In genomic region chr7:64795176-64795575, GRCh38 we compare ENCODE assay signal across 9 cellular contexts. TPM values are rescaled to one million over a fixed set of nuclear protein-coding genes. Genes with fewer than 3 reads are reported as not detected.
DNase-seq lines count a peak whose midpoint lies in the region; ATAC-seq, FAIRE-seq and TF ChIP-seq lines count a peak whose summit lies in the region.
"Had no signal": no experiment of that assay in that cellular context is flagged by ENCODE, and none has a peak within 500 bp of the region (broad histone marks: within the 10 kb centered on the region; RNA-seq: fewer than 3 reads in every experiment).

No MANE protein-coding gene starts in this region.

- 7% methylated on average over 1 of the region's 1 CpG for WGBS in K562 (ENCODE audit: insufficient coverage, low coverage, missing lambda C conversion rate)
- 0% methylated on average over 1 of the region's 1 CpG for WGBS in mesodermal cell (ENCODE audit: insufficient coverage in 2 of 2), 2 experiments

- peaks cover 29% of the 10 kb centered on the region for H3K36me3 Mint-ChIP-seq in stimulated activated naive CD8-positive, alpha-beta T cell treated with anti-CD3 and anti-CD28 coated beads, Interleukin-15, Interleukin-2, amounts not matched to agents 100 ng/mL and 50 ng/mL, for 24 hours (ENCODE audit: low read depth)

- H3K4me1 Mint-ChIP-seq in stimulated activated naive CD8-positive, alpha-beta T cell treated with anti-CD3 and anti-CD28 coated beads, Interleukin-15, Interleukin-2, amounts not matched to agents 100 ng/mL and 50 ng/mL, for 24 hours (ENCODE audit: low read depth): peaks cover 27% of the 10 kb centered on the region

- in situ Hi-C loops in K562 (cut with MboI): no loop called here

- H2AFZ ChIP-seq in K562 (ENCODE audit: low read depth, low read length): peak overlapping the region; percentile 95; the same call in 1 of the 2 replicates

- H3K9me3 ChIP-seq in K562 (replicated peaks; ENCODE audit: control insufficient read depth, insufficient read depth, low read depth, low read length) (no peaks in the 10 kb centered on the region), mesodermal cell (ENCODE audit: control insufficient read depth, low read length) (no peaks in the 10 kb centered on the region)

- peaks cover 42% of the 10 kb centered on the region for H3K79me2 ChIP-seq in K562 (ENCODE audit: control insufficient read depth, insufficient read depth, low read length)

- no peaks in the 10 kb centered on the region for H4K20me1 ChIP-seq in K562 (replicated peaks; ENCODE audit: control insufficient read depth, insufficient read depth, low read length)

- no peaks in the 10 kb centered on the region for H3K9me1 ChIP-seq in K562 (ENCODE audit: control insufficient read depth, insufficient read depth, low read length)

- H3K9me3 Mint-ChIP-seq in stimulated activated naive CD8-positive, alpha-beta T cell treated with anti-CD3 and anti-CD28 coated beads, Interleukin-15, Interleukin-2, amounts not matched to agents 100 ng/mL and 50 ng/mL, for 24 hours: no peaks in the 10 kb centered on the region

- peak overlapping the region; percentile 91 for H3K4me2 ChIP-seq in K562 (ENCODE audit: insufficient read depth, low read length)

- FAIRE-seq in K562 (lab: Jason Lieb, UNC): no peak

- POLR2A ChIA-PET in K562 (lab: Yijun Ruan, JAX): interaction anchor here (1.7 kb wide), 1 partner anchor 10 kb away, joined by 7 read pairs; no protein-coding TSS in a partner anchor

- H3K36me3 ChIP-seq in K562 (ENCODE audit: control insufficient read depth, insufficient read depth, low read length): peaks cover 27% of the 10 kb centered on the region; the same call in 2 of the 3 replicates
- H3K36me3 ChIP-seq in mesodermal cell (ENCODE audit: control insufficient read depth, insufficient read depth, low read length): peaks cover 40% of the 10 kb centered on the region

- no peak for ATAC-seq in stimulated activated naive CD8-positive, alpha-beta T cell treated with anti-CD3 and anti-CD28 coated beads, Interleukin-15, Interleukin-2, amounts not matched to agents 100 U/mL and 50 U/mL, for 24 hours
- no peak for ATAC-seq in K562
- no peak for ATAC-seq in HG03469 (IDR thresholded peaks at IDR 0.05; ENCODE audit: unreplicated experiment)
- no peak for ATAC-seq in left lobe of liver

- peaks cover 10 to 17% of the 10 kb centered on the region in 2 experiments; a peak in 4 of 5 replicates for H3K4me1 ChIP-seq in K562 (replicated peaks in 1 of 2; ENCODE audit: control insufficient read depth in 2 of 2, insufficient read depth in 2 of 2, low read length in 2 of 2)
- no peaks in the 10 kb centered on the region for H3K4me1 ChIP-seq in mesodermal cell (ENCODE audit: control insufficient read depth, insufficient read depth, low read length, poor library complexity, severe bottlenecking)

- no peak for DNase-seq in stimulated activated naive CD8-positive, alpha-beta T cell treated with anti-CD3 and anti-CD28 coated beads, Interleukin-15, Interleukin-2, amounts not matched to agents 100 U/mL and 50 U/mL, for 24 hours
- DNase-seq in K562 (ENCODE audit: extremely low read depth in 1 of 4, low spot score in 3 of 4): no peak
- DNase-seq in activated gamma-delta T cell (lab: John Stamatoyannopoulos, UW): no peak
- no peak for DNase-seq in DMS 273 (lab: John Stamatoyannopoulos, UW; ENCODE audit: unreplicated experiment)
- no peak for DNase-seq in left lobe of liver (ENCODE audit: low spot score)
- DNase-seq: stimulated activated CD4-positive, alpha-beta T cell treated with anti-CD3 and anti-CD28 coated beads, Interleukin-4, amount 100 ng/mL, for 24 hours had no signal

- no peak for TF ChIP-seq CTCF in K562 (IDR thresholded peaks at IDR 0.05 in 2 of 3, conservative IDR thresholded peaks at IDR 0.05 in 1 of 3; ENCODE audit: insufficient read depth in 2 of 3, low read depth in 1 of 3, low read length in 3 of 3)

- no peaks in the 10 kb centered on the region for H3K27me3 ChIP-seq in K562 (ENCODE audit: control insufficient read depth in 2 of 2, insufficient read depth in 2 of 2, low read length in 2 of 2)

- H3K4me3 Mint-ChIP-seq in stimulated activated naive CD8-positive, alpha-beta T cell treated with anti-CD3 and anti-CD28 coated beads, Interleukin-15, Interleukin-2, amounts not matched to agents 100 ng/mL and 50 ng/mL, for 24 hours: peak overlapping the region; percentile 99

- TF ChIP-seq EP300 in K562 (IDR thresholded peaks at IDR 0.05; ENCODE audit: low read length): no peak

- H3K27ac ChIP-seq in K562 (ENCODE audit: extremely low read depth, low read depth, low read length) (peak overlapping the region; percentile 88; the same call in 2 of the 3 replicates), mesodermal cell (ENCODE audit: low read depth, low read length, severe bottlenecking) (peak overlapping the region; percentile 99)

- H3K9ac ChIP-seq in K562 (ENCODE audit: insufficient read depth in 1 of 2, low read depth in 2 of 2, low read length in 2 of 2): peak overlapping the region in 1 of 2 experiments; percentile 82

- no peak for TF ChIP-seq POLR2A in K562 (conservative IDR thresholded peaks at IDR 0.05)

- CTCF ChIA-PET in K562 (lab: Yijun Ruan, JAX; ENCODE audit: low intra/inter-chr PET ratio): no interaction called here

- H3K4me3 ChIP-seq in K562 (peak overlapping the region; percentile 77), mesodermal cell (ENCODE audit: extremely low read depth, insufficient read depth, low read length, poor library complexity, severe bottlenecking) (peak overlapping the region; percentile 90)

- TSS peak; percentile 56 for BruUV-seq in K562 (replicated peaks; lab: Mats Ljungman, UMichigan)

- H3K27me3 Mint-ChIP-seq in stimulated activated naive CD8-positive, alpha-beta T cell treated with anti-CD3 and anti-CD28 coated beads, Interleukin-15, Interleukin-2, amounts not matched to agents 100 ng/mL and 50 ng/mL, for 24 hours: no peaks in the 10 kb centered on the region

- H3K27ac Mint-ChIP-seq in stimulated activated naive CD8-positive, alpha-beta T cell treated with anti-CD3 and anti-CD28 coated beads, Interleukin-15, Interleukin-2, amounts not matched to agents 100 ng/mL and 50 ng/mL, for 24 hours: peak overlapping the region; percentile 67

- no peak for TF ChIP-seq RAD21 in K562 (CRISPR knock-in tag; conservative IDR thresholded peaks at IDR 0.05 in 1 of 2, IDR thresholded peaks at IDR 0.05 in 1 of 2)

- intact Hi-C loops in K562 (cut with micrococcal nuclease): loop anchor here (5.0 kb wide), 1 partner anchor 158 kb away; no protein-coding TSS in a partner anchor

TF ChIP-seq in K562, 482 proteins besides CTCF, POLR2A, EP300 and RAD21 (continues in another document):
- TF ChIP-seq GABPA (tag; conservative IDR thresholded peaks at IDR 0.05; ENCODE audit: low read depth): no peak
- no peak for TF ChIP-seq POLR3A (IDR thresholded peaks at IDR 0.05; ENCODE audit: borderline replicate concordance, extremely low read depth, insufficient read depth, insufficient read length)
- TF ChIP-seq FOS (IDR thresholded peaks at IDR 0.05; ENCODE audit: extremely low read depth, insufficient read length): no peak
- TF ChIP-seq ZNF717 (CRISPR knock-in tag; IDR thresholded peaks at IDR 0.05): no peak
- no peak for TF ChIP-seq NCOA4 (IDR thresholded peaks at IDR 0.05; ENCODE audit: partially characterized antibody)
- no peak for TF ChIP-seq HMBOX1 (IDR thresholded peaks at IDR 0.05)
- no peak for TF ChIP-seq CHD2 (IDR thresholded peaks at IDR 0.05; ENCODE audit: low read depth, low read length)
- no peak for TF ChIP-seq RB1 (IDR thresholded peaks at IDR 0.05; ENCODE audit: low read depth)
- no peak for TF ChIP-seq ZNF586 (CRISPR knock-in tag; conservative IDR thresholded peaks at IDR 0.05)
- TF ChIP-seq RBM17 (IDR thresholded peaks at IDR 0.05; ENCODE audit: borderline replicate concordance, low read depth, low read length): no peak

RNA-seq across cellular contexts. Expression of gene ZNF138, which starts 0.9 kb away (rescaled TPM):
- 8.1 and 38.1 TPM in 2 replicates for total RNA-seq in K562 (2011; cell fraction: chromatin; rRNA removed; ENCODE audit: low replicate concordance)
- total RNA-seq in K562 (2011; cell fraction: nucleolus; rRNA removed): 5.3 and 6.8 TPM in 2 replicates
- total RNA-seq in K562 (2011; cell fraction: nucleoplasm; rRNA removed): 10.4 and 10.6 TPM in 2 replicates
- total RNA-seq in K562 (2014; rRNA removed) (14.6 and 16.9 TPM in 2 replicates), K562 (2014; rRNA removed; fragmentation: Illumina TruSeq; extraction: Trizol) (27.4 and 31.6 TPM in 2 replicates), K562 (2015; rRNA removed; fragmentation: Illumina TruSeq; extraction: Trizol) (24.8 and 29.1 TPM in 2 replicates), K562 (2021) (15.7 and 16.4 TPM in 2 replicates), left lobe of liver (1.7 TPM)
- polyA plus RNA-seq in K562 (2011; rRNA removed) (18.3 and 23.2 TPM in 2 replicates), K562 (2014; fragmentation: Illumina TruSeq; extraction: Trizol) (26.8 and 34.9 TPM in 2 replicates), K562 (2014; fragmentation: Nextera tagmentation; extraction: Ambion mirVana) (10 to 100 TPM; 16.6 to 22.5 TPM), K562 (2014; rRNA removed) (22.6 and 23.2 TPM in 2 replicates)
- 3.7 and 7.1 TPM in 2 replicates for polyA plus RNA-seq in K562 (2011; cell fraction: cytosol; rRNA removed)
- 7.2 and 13.0 TPM in 2 replicates for polyA plus RNA-seq in K562 (2011; cell fraction: nucleus; rRNA removed)
- 11.7 and 25.5 TPM in 2 replicates for polyA plus RNA-seq in K562 (2012)
- 14.8 and 23.9 TPM in 2 replicates for polyA minus RNA-seq in K562 (2011; rRNA and poly(A)+ RNA removed)
- polyA minus RNA-seq in K562 (2011; cell fraction: cytosol; rRNA and poly(A)+ RNA removed): 7.7 and 7.8 TPM in 2 replicates
- 5.0 and 12.3 TPM in 2 replicates for polyA minus RNA-seq in K562 (2011; cell fraction: nucleus; rRNA and poly(A)+ RNA removed)
- polyA plus RNA-seq in mesodermal cell (2013, experiment 1 of 2): 10.8 TPM
- polyA plus RNA-seq in mesodermal cell (2013, experiment 2 of 2): 14.6 TPM
